Comparison of ENCODE assay signal across 27 cellular contexts in the genomic region with DNA sequence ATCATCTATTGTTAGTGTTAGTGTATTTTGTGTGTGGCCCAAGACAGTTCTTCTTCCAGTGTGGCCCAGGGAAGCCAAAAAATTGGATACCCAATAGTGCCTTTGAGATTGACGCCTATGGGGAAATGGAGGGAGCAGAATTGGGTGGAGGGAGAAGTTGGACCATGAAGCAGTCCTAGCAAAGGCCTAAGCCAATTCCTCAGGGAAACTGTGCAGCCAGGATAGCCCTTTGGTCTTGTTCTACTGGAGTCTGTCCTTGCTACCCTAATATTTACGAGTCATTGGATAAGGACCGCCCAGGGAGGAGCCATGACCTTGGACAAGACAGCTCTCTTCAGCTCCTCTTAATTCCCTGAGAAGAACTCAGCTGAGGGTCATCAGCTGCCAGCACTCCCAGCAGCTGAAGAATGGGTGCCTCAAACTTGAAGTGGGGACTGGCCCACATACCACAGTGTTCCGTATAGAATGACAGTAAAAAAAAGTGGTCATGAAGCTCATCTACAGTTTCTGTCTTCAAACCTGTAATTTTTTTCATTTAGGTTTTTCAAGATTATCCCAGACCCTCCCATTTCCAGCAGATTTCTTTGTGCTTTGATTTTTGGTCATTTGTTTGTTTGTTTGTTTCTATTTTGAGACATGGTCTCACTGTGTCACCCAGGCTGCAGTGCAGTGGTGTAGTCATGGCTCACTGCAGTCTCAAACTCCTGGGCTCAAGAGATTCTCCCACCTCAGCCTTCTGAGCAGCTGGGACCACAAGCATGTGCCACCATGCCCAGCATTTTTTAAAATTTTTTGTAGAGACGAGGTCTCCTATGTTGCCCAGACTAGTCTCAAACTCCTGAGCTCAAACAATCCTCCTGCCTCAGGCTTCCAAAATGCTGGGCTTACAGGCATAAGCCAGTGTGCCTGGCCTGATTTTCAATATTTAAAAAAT.
"Had no signal": no experiment of that assay in that cellular context is flagged by ENCODE, and none has a peak within 500 bp of the region (broad histone marks: within the 10 kb centered on the region; RNA-seq: fewer than 3 reads in every experiment).

No MANE protein-coding gene starts in this region.

- H3K36me3 ChIP-seq: brain microvascular endothelial cell, cardiac muscle cell, Peyer's patch had no signal

- H3K4me3 Mint-ChIP-seq: activated B cell treated with CpG ODN at 0.5 μM for 24 hours; activated CD4-positive, alpha-beta T cell treated with anti-CD3 and anti-CD28 coated beads, Interleukin-2, amount 10 ng/mL, durations not matched to agents 24 days and 14 days; activated CD8-positive, alpha-beta memory T cell treated with anti-CD3 and anti-CD28 coated beads, Interleukin-2, amount 10 ng/mL, durations not matched to agents 7 days and 5 days; activated naive CD4-positive, alpha-beta T cell treated with anti-CD3 and anti-CD28 coated beads, Interleukin-2, amount 50 U/mL, for 24 hours; activated T-cell treated with anti-CD3 and anti-CD28 coated beads, Interleukin-2, amount 50 U/mL, for 24 hours; activated T-helper 1 cell treated with anti-CD3 and anti-CD28 coated beads, Interleukin-12 subunit alpha, Interleukin-12 subunit beta, Interleukin-2, Interleukin-4 antibody, amounts not matched to agents 30 ng/mL and 10 ng/mL and 1 ng/mL, durations not matched to agents 14 hours and 24 hours and 36 hours; T-helper 17 cell had no signal

- DNase-seq: activated B cell treated with CpG ODN at 0.5 μM for 24 hours; activated CD4-positive, alpha-beta T cell treated with anti-CD3 and anti-CD28 coated beads for 1 hour; activated CD4-positive, alpha-beta T cell treated with anti-CD3 and anti-CD28 coated beads, Interleukin-2, amount 10 ng/mL, durations not matched to agents 24 days and 14 days; activated CD4-positive, alpha-beta T cell treated with anti-CD3 and anti-CD28 coated beads, Interleukin-2, amount 50 U/mL, for 48 hours; activated CD8-positive, alpha-beta memory T cell treated with anti-CD3 and anti-CD28 coated beads, Interleukin-2, amount 10 ng/mL, durations not matched to agents 7 days and 5 days; activated effector memory CD4-positive, alpha-beta T cell treated with Interleukin-2 at 50 U/mL for 16 hours; activated naive CD4-positive, alpha-beta T cell; activated T-cell treated with anti-CD3 and anti-CD28 coated beads, Interleukin-2, amount 50 U/mL, for 24 hours; brain microvascular endothelial cell; KG1; NCI-H1092; NCI-H1417; NCI-H1930; NCI-H2171; NCI-H226; NCI-H510A; NCI-H526 treated with DMSO at 0.1 percent for 48 hours; NCI-H82; Peyer's patch; Right ventricle myocardium superior; T-helper 17 cell; T-helper 9 cell had no signal

- H3K27me3 Mint-ChIP-seq: activated B cell treated with CpG ODN at 0.5 μM for 24 hours; activated CD4-positive, alpha-beta T cell treated with anti-CD3 and anti-CD28 coated beads, Interleukin-2, amount 10 ng/mL, durations not matched to agents 24 days and 14 days; activated naive CD4-positive, alpha-beta T cell treated with anti-CD3 and anti-CD28 coated beads, Interleukin-2, amount 50 U/mL, for 24 hours; activated T-cell treated with anti-CD3 and anti-CD28 coated beads, Interleukin-2, amount 50 U/mL, for 24 hours; IgD-negative memory B cell; T-helper 17 cell had no signal

- H3K27me3 ChIP-seq: brain microvascular endothelial cell, cardiac muscle cell, Peyer's patch had no signal

- H3K36me3 Mint-ChIP-seq: IgD-negative memory B cell had no signal

- H3K27ac ChIP-seq: brain microvascular endothelial cell, cardiac muscle cell, Peyer's patch, RWPE1 had no signal

- H3K9me3 ChIP-seq: Peyer's patch had no signal

- H3K27ac Mint-ChIP-seq: activated B cell treated with CpG ODN at 0.5 μM for 24 hours; activated CD4-positive, alpha-beta T cell treated with anti-CD3 and anti-CD28 coated beads, Interleukin-2, amount 10 ng/mL, durations not matched to agents 24 days and 14 days; activated CD8-positive, alpha-beta memory T cell treated with anti-CD3 and anti-CD28 coated beads, Interleukin-2, amount 10 ng/mL, durations not matched to agents 7 days and 5 days; activated naive CD4-positive, alpha-beta T cell treated with anti-CD3 and anti-CD28 coated beads, Interleukin-2, amount 50 U/mL, for 24 hours; activated T-cell treated with anti-CD3 and anti-CD28 coated beads, Interleukin-2, amount 50 U/mL, for 24 hours; activated T-helper 1 cell treated with anti-CD3 and anti-CD28 coated beads, Interleukin-12 subunit alpha, Interleukin-12 subunit beta, Interleukin-2, Interleukin-4 antibody, amounts not matched to agents 30 ng/mL and 10 ng/mL and 1 ng/mL, durations not matched to agents 14 hours and 24 hours and 36 hours; T-helper 17 cell had no signal

- ATAC-seq: activated CD8-positive, alpha-beta memory T cell treated with anti-CD3 and anti-CD28 coated beads, Interleukin-2, amount 10 ng/mL, durations not matched to agents 7 days and 5 days; T-helper 17 cell had no signal

- H3K4me3 ChIP-seq: cardiac muscle cell, Peyer's patch had no signal
